In the genomic region with DNA sequence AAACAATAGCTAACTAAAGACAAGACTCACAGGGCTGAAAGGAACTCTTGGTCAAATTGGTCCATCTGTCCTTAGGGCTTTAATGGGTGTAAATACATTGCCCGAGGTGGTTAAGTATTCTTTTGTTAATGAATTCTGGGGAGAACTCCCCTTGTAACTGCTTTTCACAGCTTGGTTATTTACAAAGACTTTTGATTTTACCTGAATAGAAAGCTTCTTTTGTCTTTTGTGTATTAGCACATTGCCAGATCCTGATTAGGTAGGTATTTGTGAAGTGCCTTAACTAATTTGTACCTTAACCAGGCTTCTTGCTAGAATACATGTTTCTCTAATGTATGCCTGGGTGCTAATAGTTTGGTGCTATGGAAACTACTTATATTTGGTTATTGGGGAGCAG, we compare ENCODE assay signal across 8 cellular contexts. TPM values are rescaled to one million over a fixed set of nuclear protein-coding genes. Genes with fewer than 3 reads are reported as not detected.
DNase-seq lines count a peak whose midpoint lies in the region; ATAC-seq and TF ChIP-seq lines count a peak whose summit lies in the region.

No MANE protein-coding gene starts in this region.

- no peaks in the 10 kb centered on the region for H3K36me3 ChIP-seq in right lobe of liver
- no peaks in the 10 kb centered on the region for H3K36me3 ChIP-seq in thoracic aorta

- WGBS in right lobe of liver (ENCODE audit: insufficient coverage, low coverage, low lambda C conversion rate, missing lambda C conversion rate) = 23% methylated on average over 1 of the region's 1 CpG

- TF ChIP-seq POLR2A in right lobe of liver (IDR thresholded peaks at IDR 0.05) = no peak

- no peak for ATAC-seq in activated T-cell treated with anti-CD3 and anti-CD28 coated beads, Interleukin-2, amount 50 U/mL, for 4 hours
- no peak for ATAC-seq in activated naive CD8-positive, alpha-beta T cell treated with anti-CD3 and anti-CD28 coated beads, Interleukin-2, amount 50 U/mL, for 24 hours
- ATAC-seq in right lobe of liver (no peak), thoracic aorta (ENCODE audit: insufficient number of reproducible peaks, low FRiP score, low read depth) (no peak)

- no peaks in the 10 kb centered on the region for H3K9me3 Mint-ChIP-seq in activated T-cell treated with anti-CD3 and anti-CD28 coated beads, Interleukin-2, amount 50 U/mL, for 4 hours
- no peaks in the 10 kb centered on the region for H3K9me3 Mint-ChIP-seq in activated naive CD8-positive, alpha-beta T cell treated with anti-CD3 and anti-CD28 coated beads, Interleukin-2, amount 50 U/mL, for 24 hours

- H3K27ac Mint-ChIP-seq in activated naive CD8-positive, alpha-beta T cell treated with anti-CD3 and anti-CD28 coated beads, Interleukin-2, amount 50 U/mL, for 24 hours = peak overlapping the region; percentile 99

- H3K27me3 ChIP-seq in right lobe of liver (no peaks in the 10 kb centered on the region), thoracic aorta (replicated peaks; ENCODE audit: insufficient read depth) (no peaks in the 10 kb centered on the region)

- H3K4me3 ChIP-seq in right lobe of liver (no peak overlapping the region), thoracic aorta (peak overlapping the region; percentile 22), foreskin fibroblast (ENCODE audit: low read depth in 1 of 2, low read length in 2 of 2) (no peak overlapping the region)

- H3K9me3 ChIP-seq in right lobe of liver = no peaks in the 10 kb centered on the region
- no peaks in the 10 kb centered on the region for H3K9me3 ChIP-seq in thoracic aorta

- peaks cover 81% of the 10 kb centered on the region for H3K4me1 Mint-ChIP-seq in activated T-cell treated with anti-CD3 and anti-CD28 coated beads, Interleukin-2, amount 50 U/mL, for 4 hours (ENCODE audit: low read depth)
- peaks cover 87% of the 10 kb centered on the region for H3K4me1 Mint-ChIP-seq in activated naive CD8-positive, alpha-beta T cell treated with anti-CD3 and anti-CD28 coated beads, Interleukin-2, amount 50 U/mL, for 24 hours

- TF ChIP-seq CTCF in right lobe of liver (IDR thresholded peaks at IDR 0.05) = no peak
- TF ChIP-seq CTCF in thoracic aorta (IDR thresholded peaks at IDR 0.05) = no peak
- no peak for TF ChIP-seq CTCF in foreskin fibroblast (IDR thresholded peaks at IDR 0.05; ENCODE audit: low read depth, low read length)

- no peaks in the 10 kb centered on the region for H3K27me3 Mint-ChIP-seq in activated T-cell treated with anti-CD3 and anti-CD28 coated beads, Interleukin-2, amount 50 U/mL, for 4 hours (ENCODE audit: low read depth)
- no peaks in the 10 kb centered on the region for H3K27me3 Mint-ChIP-seq in activated naive CD8-positive, alpha-beta T cell treated with anti-CD3 and anti-CD28 coated beads, Interleukin-2, amount 50 U/mL, for 24 hours

- DNase-seq in activated T-cell treated with anti-CD3 and anti-CD28 coated beads, Interleukin-2, amount 50 U/mL, for 4 hours = no peak
- no peak for DNase-seq in activated T-cell treated with anti-CD3 and anti-CD28 coated beads, Interleukin-2, amount 50 U/mL, for 1 hour
- no peak for DNase-seq in activated naive CD8-positive, alpha-beta T cell treated with anti-CD3 and anti-CD28 coated beads, Interleukin-2, amount 50 U/mL, for 24 hours
- no peak for DNase-seq in right lobe of liver
- DNase-seq in thoracic aorta (ENCODE audit: low spot score) = no peak
- no peak for DNase-seq in foreskin fibroblast
- no peak for DNase-seq in SIG-M5 (lab: John Stamatoyannopoulos, UW)
- no peak for DNase-seq in LoVo (ENCODE audit: low spot score)

- H3K4me1 ChIP-seq in right lobe of liver (peaks cover 0 to 94% (median 37%) of the 10 kb centered on the region in 4 donors), thoracic aorta (ENCODE audit: control insufficient read depth in 1 of 2, low read depth in 2 of 2) (peaks cover 71 to 90% of the 10 kb centered on the region in 2 donors)

- intact Hi-C loops in right lobe of liver (cut with DNase I) = no loop called here

- H3K27ac ChIP-seq in right lobe of liver = peak overlapping the region; percentile 52 to 99 (median 64)
- peak overlapping the region; percentile 50 to 81 for H3K27ac ChIP-seq in thoracic aorta

- H3K36me3 Mint-ChIP-seq in activated T-cell treated with anti-CD3 and anti-CD28 coated beads, Interleukin-2, amount 50 U/mL, for 4 hours (ENCODE audit: insufficient read depth) = peaks cover 40% of the 10 kb centered on the region
- peaks cover 54% of the 10 kb centered on the region for H3K36me3 Mint-ChIP-seq in activated naive CD8-positive, alpha-beta T cell treated with anti-CD3 and anti-CD28 coated beads, Interleukin-2, amount 50 U/mL, for 24 hours (ENCODE audit: low read depth)

- peak overlapping the region; percentile 77 for H3K4me3 Mint-ChIP-seq in activated T-cell treated with anti-CD3 and anti-CD28 coated beads, Interleukin-2, amount 50 U/mL, for 4 hours
- H3K4me3 Mint-ChIP-seq in activated naive CD8-positive, alpha-beta T cell treated with anti-CD3 and anti-CD28 coated beads, Interleukin-2, amount 50 U/mL, for 24 hours = peak overlapping the region; percentile 85

RNA-seq across cellular contexts. Expression of a gene that starts 14.0 kb away (rescaled TPM):
- 10 to 100 TPM; 58.0 to 67.7 (median 59.7) TPM for total RNA-seq in activated T-cell treated with anti-CD3 and anti-CD28 coated beads, Interleukin-2, amount 50 U/mL, for 4 hours
- total RNA-seq in right lobe of liver (10 to 100 TPM; 41.4 to 65.0 (median 56.6) TPM), thoracic aorta (100 to 1,000 TPM; 143 to 148 TPM)
